ENCODE assay signal across 10 cellular contexts in genomic region chr1:179230721-179231120, GRCh38. TPM values are rescaled to one million over a fixed set of nuclear protein-coding genes. Genes with fewer than 3 reads are reported as not detected.
DNase-seq lines count a peak whose midpoint lies in the region; ATAC-seq and TF ChIP-seq lines count a peak whose summit lies in the region.
"Had no signal": no experiment of that assay in that cellular context is flagged by ENCODE, and none has a peak within 500 bp of the region (broad histone marks: within the 10 kb centered on the region; RNA-seq: fewer than 3 reads in every experiment).

No MANE protein-coding gene starts in this region.

- H3K27ac ChIP-seq in CD4-positive, alpha-beta memory T cell (ENCODE audit: low read depth, low read length) = no peak overlapping the region

- peak overlapping the region in 2 of 7 donors; percentile 79 to 92 for H3K27ac Mint-ChIP-seq in CD4-positive, alpha-beta memory T cell
- H3K27ac Mint-ChIP-seq in HFFc6 (peak overlapping the region; percentile 89), naive B cell (peak overlapping the region in 1 of 6 donors; percentile 32)
- H3K27ac Mint-ChIP-seq in activated naive CD8-positive, alpha-beta T cell treated with anti-CD3 and anti-CD28 coated beads, Interleukin-2, amount 50 U/mL, for 24 hours = no peak overlapping the region

- no peak for TF ChIP-seq CTCF in HFFc6 (IDR thresholded peaks at IDR 0.05)

- POLR2A ChIA-PET in CD4-positive, alpha-beta memory T cell (lab: Charles Lee; ENCODE audit: partially characterized antibody) = interaction anchor here (1.4 to 2.5 kb wide), 3 partner anchors 63 to 135 kb away, joined by 3 to 11 read pairs (median 3); partner anchors contain the start of genes AXDND1 and SOAT1

- H3K9me3 Mint-ChIP-seq in CD4-positive, alpha-beta memory T cell = no peaks in the 10 kb centered on the region
- no peaks in the 10 kb centered on the region for H3K9me3 Mint-ChIP-seq in HFFc6
- H3K9me3 Mint-ChIP-seq in activated naive CD8-positive, alpha-beta T cell treated with anti-CD3 and anti-CD28 coated beads, Interleukin-2, amount 50 U/mL, for 24 hours = no peaks in the 10 kb centered on the region
- H3K9me3 Mint-ChIP-seq in naive B cell = no peaks in the 10 kb centered on the region

- CTCF ChIA-PET in CD4-positive, alpha-beta memory T cell (lab: Charles Lee; ENCODE audit: partially characterized antibody) = no interaction called here

- H3K4me3 ChIP-seq in CD4-positive, alpha-beta memory T cell (ENCODE audit: low read length in 2 of 2) = no peak overlapping the region

- H3K4me1 Mint-ChIP-seq in CD4-positive, alpha-beta memory T cell = peaks cover 22 to 32% (median 28%) of the 10 kb centered on the region in 4 donors
- peaks cover 76% of the 10 kb centered on the region for H3K4me1 Mint-ChIP-seq in HFFc6 (ENCODE audit: low read depth)
- peaks cover 28% of the 10 kb centered on the region for H3K4me1 Mint-ChIP-seq in activated naive CD8-positive, alpha-beta T cell treated with anti-CD3 and anti-CD28 coated beads, Interleukin-2, amount 50 U/mL, for 24 hours
- H3K4me1 Mint-ChIP-seq in naive B cell = peaks cover 24 to 33% (median 31%) of the 10 kb centered on the region in 3 donors

- peaks cover 0 to 5% of the 10 kb centered on the region in 2 donors for H3K36me3 Mint-ChIP-seq in CD4-positive, alpha-beta memory T cell
- H3K36me3 Mint-ChIP-seq in HFFc6 (ENCODE audit: low read depth) (peaks cover 4% of the 10 kb centered on the region; the same call in 1 of the 2 replicates), naive B cell (no peaks in the 10 kb centered on the region)
- peaks cover 7% of the 10 kb centered on the region for H3K36me3 Mint-ChIP-seq in activated naive CD8-positive, alpha-beta T cell treated with anti-CD3 and anti-CD28 coated beads, Interleukin-2, amount 50 U/mL, for 24 hours (ENCODE audit: low read depth)

- no peak for ATAC-seq in activated naive CD8-positive, alpha-beta T cell treated with anti-CD3 and anti-CD28 coated beads, Interleukin-2, amount 50 U/mL, for 24 hours
- ATAC-seq in naive B cell (ENCODE audit: low read depth in 2 of 2) (no peak), HG03139 (IDR thresholded peaks at IDR 0.05; ENCODE audit: unreplicated experiment) (no peak), GM21423 (IDR thresholded peaks at IDR 0.05; ENCODE audit: unreplicated experiment) (no peak)
- ATAC-seq: lower lobe of right lung had no signal

- no peak for DNase-seq in CD4-positive, alpha-beta memory T cell
- DNase-seq in HFFc6 (no peak), naive B cell (no peak), NCI-H2029 (lab: John Stamatoyannopoulos, UW) (no peak), Ammon's horn (ENCODE audit: low spot score) (no peak)
- no peak for DNase-seq in activated naive CD8-positive, alpha-beta T cell treated with anti-CD3 and anti-CD28 coated beads, Interleukin-2, amount 50 U/mL, for 24 hours
- DNase-seq: lower lobe of right lung, NCI-H774 had no signal

- intact Hi-C loops in CD4-positive, alpha-beta memory T cell (cut with micrococcal nuclease) = loop anchor here (1.0 kb wide), 2 partner anchors 63 to 135 kb away; partner anchors contain the start of genes AXDND1 and SOAT1

- no peaks in the 10 kb centered on the region for H3K9me3 ChIP-seq in CD4-positive, alpha-beta memory T cell (ENCODE audit: control insufficient read depth in 1 of 2, low read length in 2 of 2)
- H3K9me3 ChIP-seq: lower lobe of right lung had no signal

- H3K27me3 ChIP-seq in CD4-positive, alpha-beta memory T cell (ENCODE audit: insufficient read depth, low read length) = no peaks in the 10 kb centered on the region

- H3K27me3 Mint-ChIP-seq in CD4-positive, alpha-beta memory T cell = no peaks in the 10 kb centered on the region
- H3K27me3 Mint-ChIP-seq in HFFc6 (ENCODE audit: insufficient read depth) = no peaks in the 10 kb centered on the region; the same call in 1 of the 2 replicates
- no peaks in the 10 kb centered on the region for H3K27me3 Mint-ChIP-seq in activated naive CD8-positive, alpha-beta T cell treated with anti-CD3 and anti-CD28 coated beads, Interleukin-2, amount 50 U/mL, for 24 hours
- no peaks in the 10 kb centered on the region for H3K27me3 Mint-ChIP-seq in naive B cell

- no peaks in the 10 kb centered on the region for H3K36me3 ChIP-seq in CD4-positive, alpha-beta memory T cell (ENCODE audit: insufficient read depth, low read length)
- H3K36me3 ChIP-seq: lower lobe of right lung had no signal

- peak overlapping the region; percentile 85 to 98 (median 91) for H3K4me3 Mint-ChIP-seq in CD4-positive, alpha-beta memory T cell
- H3K4me3 Mint-ChIP-seq in HFFc6 (peak overlapping the region; percentile 94), naive B cell (peak overlapping the region in 7 of 8 donors; percentile 89 to 96 (median 92))
- peak overlapping the region; percentile 82 for H3K4me3 Mint-ChIP-seq in activated naive CD8-positive, alpha-beta T cell treated with anti-CD3 and anti-CD28 coated beads, Interleukin-2, amount 50 U/mL, for 24 hours

- H3K4me1 ChIP-seq in CD4-positive, alpha-beta memory T cell (ENCODE audit: insufficient read depth, low read length) = peaks cover 23% of the 10 kb centered on the region

RNA-seq across cellular contexts. Expression of gene ABL2, which starts 1.2 kb away (rescaled TPM):
- 10 to 100 TPM; 16.9 to 18.6 TPM for total RNA-seq in CD4-positive, alpha-beta memory T cell
- polyA plus RNA-seq in CD4-positive, alpha-beta memory T cell = 1 to 10 TPM; 1.2 to 2.1 TPM
- total RNA-seq in HFFc6 (2021; fragmentation: NEBNext Ultra II Directional; extraction: Animal tissue kit (Norgen Biotek cat#: 25700)) = 10 to 100 TPM; 54.1 to 65.9 (median 61.2) TPM
- polyA plus RNA-seq in naive B cell (ENCODE audit: low read depth in 6 of 6) = 1 to 10 TPM in 4 of 6 donors, under 1 TPM in 1, not detected in 1; 0.79 to 3.4 (median 2.5) TPM
